Comparison of ENCODE assay signal across 20 cellular contexts in the genomic region with DNA sequence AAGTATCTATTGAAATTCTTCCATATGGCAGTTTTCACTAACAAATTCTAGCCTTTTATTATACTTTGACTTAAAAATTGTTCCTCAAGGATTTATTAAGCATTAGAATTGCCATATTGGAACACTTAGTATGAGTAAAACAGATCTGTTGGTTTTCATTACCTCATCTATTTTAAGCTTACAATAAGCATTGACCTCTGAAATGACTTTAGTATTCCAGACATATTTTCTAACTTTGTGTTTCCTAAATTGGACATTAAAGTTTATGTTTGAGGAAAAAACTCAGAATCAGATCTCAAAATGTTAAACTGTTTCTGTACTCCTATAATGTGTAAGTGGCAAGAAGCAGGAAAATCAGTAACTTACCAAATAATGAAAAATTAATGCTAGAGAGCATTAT. TPM values are rescaled to one million over a fixed set of nuclear protein-coding genes. Genes with fewer than 3 reads are reported as not detected.
A peak's percentile ranks its signal among the peaks of the same experiment; 100 is the strongest.
DNase-seq lines count a peak whose midpoint lies in the region; ATAC-seq, FAIRE-seq and TF ChIP-seq lines count a peak whose summit lies in the region.
"Had no signal": no experiment of that assay in that cellular context is flagged by ENCODE, and none has a peak within 500 bp of the region (broad histone marks: within the 10 kb centered on the region; RNA-seq: fewer than 3 reads in every experiment).

No MANE protein-coding gene starts in this region.

- no peaks in the 10 kb centered on the region for H3K27me3 Mint-ChIP-seq in activated T-cell treated with anti-CD3 and anti-CD28 coated beads, Interleukin-2, amount 50 U/mL, for 4 hours (ENCODE audit: low read depth)

- peaks cover 32% of the 10 kb centered on the region for H3K36me3 Mint-ChIP-seq in activated T-cell treated with anti-CD3 and anti-CD28 coated beads, Interleukin-2, amount 50 U/mL, for 4 hours (ENCODE audit: insufficient read depth)

- no peak overlapping the region for H3K27ac ChIP-seq in A549
- no peak overlapping the region for H3K27ac ChIP-seq in GM23248
- H3K27ac ChIP-seq: 22Rv1, SJCRH30 had no signal

- H3K79me2 ChIP-seq in GM23248 (ENCODE audit: insufficient read depth) = no peaks in the 10 kb centered on the region

- H3K9ac ChIP-seq in GM23248 = no peak overlapping the region

- no peak for ATAC-seq in A549
- ATAC-seq in GM18498 (IDR thresholded peaks at IDR 0.05; ENCODE audit: unreplicated experiment) = no peak
- ATAC-seq in activated T-cell treated with anti-CD3 and anti-CD28 coated beads, Interleukin-2, amount 50 U/mL, for 4 hours = no peak

- no peaks in the 10 kb centered on the region for H3K27me3 ChIP-seq in GM23248 (replicated peaks; ENCODE audit: insufficient read depth)
- H3K27me3 ChIP-seq: SJCRH30 had no signal

- TF ChIP-seq CTCF in A549 (IDR thresholded peaks at IDR 0.05) (no peak), choroid plexus epithelial cell (conservative IDR thresholded peaks at IDR 0.05; ENCODE audit: low read depth, low read length) (no peak), fibroblast of villous mesenchyme (IDR thresholded peaks at IDR 0.05; ENCODE audit: insufficient read depth, low read depth, low read length) (no peak)

- CTCF ChIA-PET in A549 (lab: Yijun Ruan, JAX) = no interaction called here

- H3K4me3 Mint-ChIP-seq in activated T-cell treated with anti-CD3 and anti-CD28 coated beads, Interleukin-2, amount 50 U/mL, for 4 hours = no peak overlapping the region
- H3K4me3 Mint-ChIP-seq: CD14-positive monocyte had no signal

- H4K20me1 ChIP-seq in GM23248 (ENCODE audit: insufficient read depth) = no peaks in the 10 kb centered on the region

- DNase-seq in A549 (ENCODE audit: low read depth in 1 of 2, low spot score in 1 of 2) (no peak), GM23248 (peak; percentile 6), choroid plexus epithelial cell (ENCODE audit: low read depth) (peak; percentile 16), fibroblast of villous mesenchyme (ENCODE audit: low read depth) (peak; percentile 11), GM19240 (ENCODE audit: insufficient read length, low spot score) (no peak)
- no peak for DNase-seq in activated CD8-positive, alpha-beta memory T cell treated with anti-CD3 and anti-CD28 coated beads for 24 hours
- DNase-seq in activated T-cell treated with anti-CD3 and anti-CD28 coated beads, Interleukin-2, amount 50 U/mL, for 4 hours = no peak
- DNase-seq: GF-D8, Kasumi-1, NCI-H1694, NCI-H2081, NCI-H2171, NCI-H345, NCI-H524, OCI-M1, SJCRH30 had no signal

- H3K4me2 ChIP-seq in A549 (no peak overlapping the region), GM23248 (ENCODE audit: unreplicated experiment) (no peak overlapping the region)

- no peaks in the 10 kb centered on the region for H3K4me1 ChIP-seq in A549
- H3K4me1 ChIP-seq in GM23248 (ENCODE audit: insufficient read depth) = no peaks in the 10 kb centered on the region
- H3K4me1 ChIP-seq: SJCRH30 had no signal

- peak; percentile 90 for FAIRE-seq in A549 (lab: Jason Lieb, UNC)
- FAIRE-seq: RCC 7860 had no signal

- H3K9me3 ChIP-seq in A549 (no peaks in the 10 kb centered on the region), GM23248 (ENCODE audit: low read depth) (no peaks in the 10 kb centered on the region)
- H3K9me3 ChIP-seq: SJCRH30 had no signal

- no peak for TF ChIP-seq POLR2A in A549 (IDR thresholded peaks at IDR 0.05; ENCODE audit: low read length)

- no peak overlapping the region for H2AFZ ChIP-seq in GM23248

- in situ Hi-C loops in GM23248 (cut with MboI) = no loop called here

- H3K4me3 ChIP-seq in A549 (no peak overlapping the region), GM23248 (no peak overlapping the region), choroid plexus epithelial cell (ENCODE audit: low read depth, low read length) (no peak overlapping the region), fibroblast of villous mesenchyme (ENCODE audit: low read depth, low read length) (no peak overlapping the region)
- H3K4me3 ChIP-seq: SJCRH30 had no signal

- POLR2A ChIA-PET in A549 (lab: Yijun Ruan, JAX) = no interaction called here

- H3K9me3 Mint-ChIP-seq in activated T-cell treated with anti-CD3 and anti-CD28 coated beads, Interleukin-2, amount 50 U/mL, for 4 hours = no peaks in the 10 kb centered on the region

- H3F3A ChIP-seq in GM23248 (ENCODE audit: insufficient read depth) = no peaks in the 10 kb centered on the region

- TF ChIP-seq RAD21 in A549 (conservative IDR thresholded peaks at IDR 0.05 in 1 of 2, IDR thresholded peaks at IDR 0.05 in 1 of 2) = no peak

- H3K36me3 ChIP-seq in GM23248 (ENCODE audit: low read depth) = peaks cover 17% of the 10 kb centered on the region

- no peaks in the 10 kb centered on the region for H3K9me2 ChIP-seq in GM23248 (ENCODE audit: insufficient read depth)

- no peaks in the 10 kb centered on the region for H3K4me1 Mint-ChIP-seq in activated T-cell treated with anti-CD3 and anti-CD28 coated beads, Interleukin-2, amount 50 U/mL, for 4 hours (ENCODE audit: low read depth)
- H3K4me1 Mint-ChIP-seq: CD14-positive monocyte had no signal

- no peak for TF ChIP-seq EP300 in A549 (IDR thresholded peaks at IDR 0.05)

TF ChIP-seq in A549, 52 proteins besides CTCF, POLR2A, EP300 and RAD21:
- TF ChIP-seq RCOR1 (IDR thresholded peaks at IDR 0.05; ENCODE audit: low read depth, low read length) (no peak), JUN (IDR thresholded peaks at IDR 0.05) (no peak), HOXB5 (CRISPR knock-in tag; IDR thresholded peaks at IDR 0.05) (no peak), HEYL (CRISPR knock-in tag; IDR thresholded peaks at IDR 0.05) (no peak), MAX (IDR thresholded peaks at IDR 0.05) (no peak), HOXA7 (CRISPR knock-in tag; IDR thresholded peaks at IDR 0.05) (no peak), RFX5 (IDR thresholded peaks at IDR 0.05) (no peak), NFE2L2 (conservative IDR thresholded peaks at IDR 0.05; ENCODE audit: low read length) (no peak), SMC3 (IDR thresholded peaks at IDR 0.05) (no peak), HOXB13 (CRISPR knock-in tag; IDR thresholded peaks at IDR 0.05; ENCODE audit: low read depth) (no peak), HMGXB4 (CRISPR knock-in tag; IDR thresholded peaks at IDR 0.05; ENCODE audit: borderline replicate concordance) (no peak), CHD4 (IDR thresholded peaks at IDR 0.05; ENCODE audit: borderline replicate concordance) (no peak), BCL3 (IDR thresholded peaks at IDR 0.05) (no peak), MYC (IDR thresholded peaks at IDR 0.05; ENCODE audit: borderline replicate concordance, low read length) (no peak), GATA3 (IDR thresholded peaks at IDR 0.05; ENCODE audit: borderline replicate concordance) (no peak), NPAS2 (CRISPR knock-in tag; IDR thresholded peaks at IDR 0.05; ENCODE audit: borderline replicate concordance) (no peak), FOSB (CRISPR knock-in tag; IDR thresholded peaks at IDR 0.05) (no peak), RARB (CRISPR knock-in tag; IDR thresholded peaks at IDR 0.05) (no peak), MAFK (IDR thresholded peaks at IDR 0.05; ENCODE audit: partially characterized antibody) (no peak), TP53 (CRISPR knock-in tag; IDR thresholded peaks at IDR 0.05) (no peak)

RNA-seq across cellular contexts. Expression of gene CSRP2, which starts 48.4 kb away (rescaled TPM):
- polyA plus RNA-seq in A549 (2011; rRNA removed) (19.2 and 19.5 TPM in 2 replicates), A549 (2017; fragmentation: RNase III; extraction: RNeasy Plus Mini Kit Qiagen cat#74134 plus additional on column Dnase treatment) (23.4 to 23.6 TPM (median 23.6 TPM) in 3 replicates), GM23248 (2016; fragmentation: Nextera tagmentation; extraction: Ambion mirVana) (80.5 and 82.8 TPM in 2 replicates)
- 17.3 and 18.4 TPM in 2 replicates for polyA plus RNA-seq in A549 (2012; cell fraction: cytosol; rRNA removed)
- 7.3 and 8.8 TPM in 2 replicates for polyA plus RNA-seq in A549 (2012; cell fraction: nucleus; rRNA removed)
- 4.9 and 7.3 TPM in 2 replicates for polyA minus RNA-seq in A549 (2011; rRNA and poly(A)+ RNA removed)
- 53.0 and 62.2 TPM in 2 replicates for total RNA-seq in GM23248 (2014; rRNA removed; shearing (Covaris generic))
- 64.3 and 131 TPM in 2 replicates for total RNA-seq in fibroblast of villous mesenchyme
- total RNA-seq in activated T-cell treated with anti-CD3 and anti-CD28 coated beads, Interleukin-2, amount 50 U/mL, for 4 hours = under 1 TPM; 0.42 to 0.92 (median 0.73) TPM

Comparison
In these comparisons a context has a peak if more than half of its experiments do, and no peak if none do; other contexts are left out.
1. DNase-seq: peak in GM23248 (single experiment), choroid plexus epithelial cell (single experiment) and fibroblast of villous mesenchyme (single experiment); none in A549 (0 of 2), activated CD8-positive, alpha-beta memory T cell treated with anti-CD3 and anti-CD28 coated beads for 24 hours (single experiment), GM19240 (single experiment) and activated T-cell treated with anti-CD3 and anti-CD28 coated beads, Interleukin-2, amount 50 U/mL, for 4 hours (single experiment).
2. RNA of gene CSRP2, which starts 48.4 kb away (total RNA-seq): 64.3 to 131 TPM in fibroblast of villous mesenchyme and 53.0 to 62.2 TPM in GM23248; 0.42 to 0.92 TPM in activated T-cell treated with anti-CD3 and anti-CD28 coated beads, Interleukin-2, amount 50 U/mL, for 4 hours; every median in the first group is over 10 times any median in the second.